ENCODE assay signal across 8 cellular contexts in genomic region chr9:63031-63629, GRCh38. TPM values are rescaled to one million over a fixed set of nuclear protein-coding genes. Genes with fewer than 3 reads are reported as not detected.
DNase-seq lines count a peak whose midpoint lies in the region; ATAC-seq, FAIRE-seq and TF ChIP-seq lines count a peak whose summit lies in the region.
"Not testable (repeated sequence)": the region's sequence is repeated elsewhere in the genome, so short reads cannot be mapped to it uniquely, and the experiment has no call there.

No MANE protein-coding gene starts in this region.

- not testable (repeated sequence) for H3K4me2 ChIP-seq in A549
- peak overlapping the region; percentile 60 for H3K4me2 ChIP-seq in Loucy (ENCODE audit: low read depth, low read length, poor library complexity, severe bottlenecking)

- TF ChIP-seq EP300 in A549 (IDR thresholded peaks at IDR 0.05) = not testable (repeated sequence)

- intact Hi-C loops in pancreas (cut with DNase I) = not testable (repeated sequence)

- not testable (repeated sequence) for TF ChIP-seq CTCF in A549 (IDR thresholded peaks at IDR 0.05); Loucy (conservative IDR thresholded peaks at IDR 0.05; ENCODE audit: low read length); endodermal cell (conservative IDR thresholded peaks at IDR 0.05); pancreas (IDR thresholded peaks at IDR 0.05)

- H3K36me3 ChIP-seq in Loucy (ENCODE audit: insufficient read depth, low read length); endodermal cell (ENCODE audit: control insufficient read depth, insufficient read depth, low read length); pancreas: not testable (repeated sequence)

- not testable (repeated sequence) for H3K9me3 Mint-ChIP-seq in endodermal cell

- TF ChIP-seq RAD21 in A549 (conservative IDR thresholded peaks at IDR 0.05 in 1 of 2, IDR thresholded peaks at IDR 0.05 in 1 of 2) = not testable (repeated sequence)

- WGBS in A549 (ENCODE audit: missing lambda C conversion rate) = 29% methylated on average over 7 of the region's 10 CpGs
- 50% methylated on average over 9 of the region's 10 CpGs; no CpG with 5 or more reads in 1 of the 2 experiments for WGBS in endodermal cell (ENCODE audit: insufficient coverage in 1 of 2, insufficient read length in 1 of 2), 2 experiments
- WGBS in pancreas, 2 donors = 12% methylated on average over 7 to 10 of the region's 10 CpGs

- H4K20me1 ChIP-seq in Loucy (ENCODE audit: insufficient read depth, low read length, poor library complexity, severe bottlenecking) = not testable (repeated sequence)

- ATAC-seq in A549 (peak; percentile 57 to 66; a peak in 4 of 6 replicates), GM19023 (IDR thresholded peaks at IDR 0.05; ENCODE audit: unreplicated experiment) (peak; percentile 76), HG02798 (IDR thresholded peaks at IDR 0.05; ENCODE audit: poor library complexity, unreplicated experiment) (peak; percentile 75), pancreas (peak; percentile 76 to 89 (median 80))

- H3K36me3 Mint-ChIP-seq in endodermal cell (ENCODE audit: low read depth) = not testable (repeated sequence)

- H3K4me1 ChIP-seq in A549; Loucy (ENCODE audit: insufficient read depth, low read length, poor library complexity, severe bottlenecking); endodermal cell (ENCODE audit: control insufficient read depth, insufficient read depth, low read length); pancreas: not testable (repeated sequence)

- not testable (repeated sequence) for H3K27ac Mint-ChIP-seq in endodermal cell

- H3K4me3 ChIP-seq in A549; endodermal cell (ENCODE audit: low read length); pancreas: not testable (repeated sequence)
- peak overlapping the region; percentile 64 for H3K4me3 ChIP-seq in Loucy (ENCODE audit: low read length, poor library complexity, severe bottlenecking)

- not testable (repeated sequence) for FAIRE-seq in A549 (lab: Jason Lieb, UNC); pancreas (lab: Jason Lieb, UNC)

- peak overlapping the region; percentile 48 for H3K9ac ChIP-seq in Loucy (ENCODE audit: low read depth, low read length, poor library complexity, severe bottlenecking)
- not testable (repeated sequence) for H3K9ac ChIP-seq in endodermal cell (ENCODE audit: extremely low read depth, low read length, poor library complexity, severe bottlenecking)

- not testable (repeated sequence) for H3K27ac ChIP-seq in A549; endodermal cell (ENCODE audit: low read depth, low read length); pancreas

- not testable (repeated sequence) for TF ChIP-seq POLR2A in A549 (IDR thresholded peaks at IDR 0.05; ENCODE audit: low read length)

- H3K27me3 Mint-ChIP-seq in endodermal cell (ENCODE audit: insufficient read depth) = not testable (repeated sequence)

- not testable (repeated sequence) for H3K4me3 Mint-ChIP-seq in endodermal cell

- CTCF ChIA-PET in A549 (lab: Yijun Ruan, JAX) = not testable (repeated sequence)

- POLR2A ChIA-PET in A549 (lab: Yijun Ruan, JAX) = not testable (repeated sequence)

- H2AFZ ChIP-seq in Loucy (ENCODE audit: low read length) = peak overlapping the region; percentile 60; the same call in 1 of the 2 replicates

- H3K4me1 Mint-ChIP-seq in endodermal cell = not testable (repeated sequence)

- not testable (repeated sequence) for H3K79me2 ChIP-seq in Loucy (ENCODE audit: insufficient read depth, low read length)

- not testable (repeated sequence) for H3K27me3 ChIP-seq in Loucy (ENCODE audit: insufficient read depth, low read length, poor library complexity, severe bottlenecking); endodermal cell (ENCODE audit: control insufficient read depth, insufficient read depth, low read length, poor library complexity, severe bottlenecking); pancreas

- not testable (repeated sequence) for H3F3A ChIP-seq in Loucy (ENCODE audit: low read depth)

- not testable (repeated sequence) for DNase-seq in A549 (ENCODE audit: low read depth in 1 of 2, low spot score in 1 of 2)
- DNase-seq in T-helper 2 cell (peak in 3 of 5 experiments; percentile 10 to 90 (median 70)), endodermal cell (peak; percentile 31), pancreas (peak in 1 of 6 donors; percentile 29)
- peak; percentile 45 for DNase-seq in activated T-cell treated with anti-CD3 and anti-CD28 coated beads, Interleukin-2, amount 50 U/mL, for 1 hour

- not testable (repeated sequence) for H3K9me3 ChIP-seq in A549; Loucy (ENCODE audit: insufficient read depth, low read depth, low read length); endodermal cell (ENCODE audit: control insufficient read depth, low read length); pancreas

- not testable (repeated sequence) for H3K9me2 ChIP-seq in Loucy (replicated peaks; ENCODE audit: low read depth, low read length)

TF ChIP-seq in A549, 52 proteins besides CTCF, POLR2A, EP300 and RAD21:
- TF ChIP-seq MAFK (IDR thresholded peaks at IDR 0.05; ENCODE audit: partially characterized antibody) = peak; percentile 62

RNA-seq across cellular contexts. Expression of gene WASHC1, which starts 33.9 kb away (rescaled TPM):
- polyA plus RNA-seq in A549 (2011; rRNA removed) (7.3 and 7.7 TPM in 2 replicates), A549 (2017; fragmentation: RNase III; extraction: RNeasy Plus Mini Kit Qiagen cat#74134 plus additional on column Dnase treatment) (7.3 to 8.7 TPM (median 7.4 TPM) in 3 replicates), pancreas (10 to 100 TPM; 50.6 to 88.2 TPM)
- 11.9 and 13.1 TPM in 2 replicates for polyA plus RNA-seq in A549 (2012; cell fraction: cytosol; rRNA removed)
- 46.4 and 50.1 TPM in 2 replicates for polyA plus RNA-seq in A549 (2012; cell fraction: nucleus; rRNA removed)
- polyA minus RNA-seq in A549 (2011; rRNA and poly(A)+ RNA removed) = 7.2 and 7.8 TPM in 2 replicates
- total RNA-seq in endodermal cell (10 to 100 TPM; 21.4 to 23.4 TPM), pancreas (10 to 100 TPM in 3 of 6 donors, 1 to 10 TPM in 3; 5.0 to 11.5 (median 10.0) TPM)
- polyA plus RNA-seq in endodermal cell (2013, experiment 1 of 2) = 23.5 TPM
- polyA plus RNA-seq in endodermal cell (2013, experiment 2 of 2) = 21.1 TPM

RNA-seq across cellular contexts. Expression of gene FOXD4, which starts 55.1 kb away (rescaled TPM):
- polyA plus RNA-seq in A549 (2011; rRNA removed) (0.33 and 0.35 TPM in 2 replicates), A549 (2017; fragmentation: RNase III; extraction: RNeasy Plus Mini Kit Qiagen cat#74134 plus additional on column Dnase treatment) (0.45 to 0.50 TPM (median 0.49 TPM) in 3 replicates), pancreas (under 1 TPM; 0.38 to 0.68 TPM)
- 0.45 and 0.60 TPM in 2 replicates for polyA plus RNA-seq in A549 (2012; cell fraction: cytosol; rRNA removed)
- polyA plus RNA-seq in A549 (2012; cell fraction: nucleus; rRNA removed) = 1.8 and 1.9 TPM in 2 replicates
- 0.12 TPM in 1 of 2 replicates, not detected in the other for polyA minus RNA-seq in A549 (2011; rRNA and poly(A)+ RNA removed)
- total RNA-seq in endodermal cell (under 1 TPM in 1 of 2 donors, not detected in 1; 0.26 TPM), pancreas (under 1 TPM in 5 of 6 donors, not detected in 1; 0.12 to 0.35 (median 0.24) TPM)
- 0.14 TPM for polyA plus RNA-seq in endodermal cell (2013, experiment 1 of 2)
- polyA plus RNA-seq in endodermal cell (2013, experiment 2 of 2) = not detected
